15 cellular contexts compared by ENCODE assay signal in genomic region chr3:64264491-64265109, GRCh38. TPM values are rescaled to one million over a fixed set of nuclear protein-coding genes. Genes with fewer than 3 reads are reported as not detected.
DNase-seq lines count a peak whose midpoint lies in the region; ATAC-seq and TF ChIP-seq lines count a peak whose summit lies in the region.
"Had no signal": no experiment of that assay in that cellular context is flagged by ENCODE, and none has a peak within 500 bp of the region (broad histone marks: within the 10 kb centered on the region; RNA-seq: fewer than 3 reads in every experiment).

No MANE protein-coding gene starts in this region.

- DNase-seq in HFFc6 (peak; percentile 21), astrocyte of the spinal cord (ENCODE audit: low read depth, low spot score) (peak; percentile 20), hepatocyte (ENCODE audit: low spot score) (no peak), NCI-H2196 treated with DMSO at 0.1 percent for 48 hours (lab: John Stamatoyannopoulos, UW; ENCODE audit: unreplicated experiment) (no peak)
- DNase-seq in stimulated activated CD4-positive, alpha-beta T cell treated with anti-CD3 and anti-CD28 coated beads, Interleukin-15, amount 100 ng/mL, for 24 hours: no peak
- DNase-seq: activated T-cell treated with anti-CD3 and anti-CD28 coated beads, Interleukin-2, amount 50 U/mL, for 72 hours; CD4-positive, alpha-beta T cell; kidney glomerular epithelial cell; naive B cell; NCI-H524 treated with DMSO at 0.1 percent for 48 hours; stimulated activated CD4-positive, alpha-beta T cell treated with anti-CD3 and anti-CD28 coated beads, Interleukin-4, amount 100 ng/mL, for 1 hour had no signal

- H3K27me3 ChIP-seq in hepatocyte (no peaks in the 10 kb centered on the region), stomach smooth muscle (ENCODE audit: control insufficient read depth in 1 of 2, insufficient read depth in 2 of 2, low read length in 2 of 2) (no peaks in the 10 kb centered on the region)

- in situ Hi-C loops in astrocyte of the spinal cord (cut with HindIII; ENCODE audit: low sequenced_read_pairs): no loop called here

- H3K4me3 ChIP-seq in astrocyte of the spinal cord (ENCODE audit: low read depth, low read length) (no peak overlapping the region), hepatocyte (no peak overlapping the region), stomach smooth muscle (ENCODE audit: low read length in 2 of 2) (peak overlapping the region; percentile 92 to 93)

- H3K9me3 ChIP-seq in hepatocyte (ENCODE audit: low read depth): no peaks in the 10 kb centered on the region
- H3K9me3 ChIP-seq in stomach smooth muscle (ENCODE audit: control insufficient read depth in 2 of 2, low read length in 2 of 2): no peaks in the 10 kb centered on the region

- peak overlapping the region; percentile 83 for H3K27ac Mint-ChIP-seq in HFFc6
- H3K27ac Mint-ChIP-seq: activated T-cell treated with anti-CD3 and anti-CD28 coated beads, Interleukin-2, amount 50 U/mL, for 72 hours; CD4-positive, alpha-beta T cell; naive B cell had no signal

- no peaks in the 10 kb centered on the region for H3K36me3 ChIP-seq in hepatocyte (replicated peaks; ENCODE audit: insufficient read depth, low read depth)
- H3K36me3 ChIP-seq in stomach smooth muscle (ENCODE audit: control insufficient read depth in 2 of 2, insufficient read depth in 2 of 2, low read length in 2 of 2): peaks cover 0 to 3% of the 10 kb centered on the region in 2 donors

- peak overlapping the region; percentile 82 for H3K27ac ChIP-seq in hepatocyte
- H3K27ac ChIP-seq in stomach smooth muscle (ENCODE audit: low read length): peak overlapping the region; percentile 60

- H3K4me2 ChIP-seq in hepatocyte: peak overlapping the region; percentile 78

- H3K36me3 Mint-ChIP-seq in HFFc6 (ENCODE audit: low read depth): peaks cover 11% of the 10 kb centered on the region

- peak overlapping the region; percentile 92 for H3K4me3 Mint-ChIP-seq in HFFc6
- H3K4me3 Mint-ChIP-seq: activated T-cell treated with anti-CD3 and anti-CD28 coated beads, Interleukin-2, amount 50 U/mL, for 72 hours; CD4-positive, alpha-beta T cell; naive B cell had no signal

- ATAC-seq in GM18868 (IDR thresholded peaks at IDR 0.05; ENCODE audit: unreplicated experiment) (no peak), GM21423 (IDR thresholded peaks at IDR 0.05; ENCODE audit: unreplicated experiment) (no peak)
- ATAC-seq: activated T-cell treated with anti-CD3 and anti-CD28 coated beads, Interleukin-2, amount 50 U/mL, for 72 hours had no signal

- WGBS in hepatocyte (ENCODE audit: low lambda C conversion rate, missing lambda C conversion rate): 56% methylated on average over 4 of the region's 4 CpGs

- H3K9me2 ChIP-seq in hepatocyte (replicated peaks; ENCODE audit: insufficient read depth): no peaks in the 10 kb centered on the region

- no peak for TF ChIP-seq CTCF in HFFc6 (IDR thresholded peaks at IDR 0.05)
- TF ChIP-seq CTCF in astrocyte of the spinal cord (IDR thresholded peaks at IDR 0.05; ENCODE audit: low read depth, low read length): no peak
- no peak for TF ChIP-seq CTCF in hepatocyte (IDR thresholded peaks at IDR 0.05; ENCODE audit: poor library complexity)

- no peaks in the 10 kb centered on the region; the same call in 1 of the 2 replicates for H3K27me3 Mint-ChIP-seq in HFFc6 (ENCODE audit: insufficient read depth)

- H3K9ac ChIP-seq in stomach smooth muscle (ENCODE audit: low read length in 2 of 2): peak overlapping the region; percentile 14 to 18

- H3K4me1 ChIP-seq in hepatocyte (ENCODE audit: insufficient read depth) (peaks cover 46% of the 10 kb centered on the region), stomach smooth muscle (ENCODE audit: control insufficient read depth, insufficient read depth, low read length) (peaks cover 54% of the 10 kb centered on the region)

- H3K79me2 ChIP-seq in hepatocyte: peaks cover 60% of the 10 kb centered on the region

- no peak overlapping the region for H2AFZ ChIP-seq in hepatocyte

- H3K4me1 Mint-ChIP-seq in HFFc6 (ENCODE audit: low read depth): peaks cover 83% of the 10 kb centered on the region
- H3K4me1 Mint-ChIP-seq: naive B cell had no signal

- H3K9me3 Mint-ChIP-seq in HFFc6: no peaks in the 10 kb centered on the region
- H3K9me3 Mint-ChIP-seq: activated T-cell treated with anti-CD3 and anti-CD28 coated beads, Interleukin-2, amount 50 U/mL, for 72 hours; CD4-positive, alpha-beta T cell had no signal

- no peaks in the 10 kb centered on the region for H4K20me1 ChIP-seq in hepatocyte (ENCODE audit: insufficient read depth, poor library complexity, severe bottlenecking)

RNA-seq across cellular contexts. Expression of gene PRICKLE2, which starts 39.3 kb away (rescaled TPM):
- total RNA-seq in HFFc6 (2021; fragmentation: NEBNext Ultra II Directional; extraction: Animal tissue kit (Norgen Biotek cat#: 25700)): 10 to 100 TPM; 14.0 to 21.7 (median 18.4) TPM
- total RNA-seq in hepatocyte: 21.1 and 30.3 TPM in 2 replicates
- polyA plus RNA-seq in hepatocyte: 8.5 TPM in 2 replicates
- total RNA-seq: CD4-positive, alpha-beta T cell; T-helper 2 cell treated with Interferon-gamma antibody and Interleukin-4, amounts not matched to agents 100 ng/mL and 5 ng/mL, for 36 hours had no signal

Comparison
In these comparisons a context has a peak if more than half of its experiments do, and no peak if none do; other contexts are left out.
1. DNase-seq: peak in HFFc6 (single experiment) and astrocyte of the spinal cord (single experiment); none in hepatocyte (single experiment), stimulated activated CD4-positive, alpha-beta T cell treated with anti-CD3 and anti-CD28 coated beads, Interleukin-15, amount 100 ng/mL, for 24 hours (single experiment) and NCI-H2196 treated with DMSO at 0.1 percent for 48 hours (single experiment).
2. H3K4me3 ChIP-seq: peak in stomach smooth muscle (2 of 2); none in astrocyte of the spinal cord (single experiment) and hepatocyte (single experiment).